In genomic region chr18:519019-519879, GRCh38 we compare ENCODE assay signal across 9 cellular contexts. TPM values are rescaled to one million over a fixed set of nuclear protein-coding genes. Genes with fewer than 3 reads are reported as not detected.
DNase-seq lines count a peak whose midpoint lies in the region; ATAC-seq and TF ChIP-seq lines count a peak whose summit lies in the region.
"Had no signal": no experiment of that assay in that cellular context is flagged by ENCODE, and none has a peak within 500 bp of the region (broad histone marks: within the 10 kb centered on the region; RNA-seq: fewer than 3 reads in every experiment).

No MANE protein-coding gene starts in this region.

- H3K36me3 ChIP-seq in lung (ENCODE audit: control insufficient read depth in 2 of 2, insufficient read depth in 2 of 2, low read length in 2 of 2): no peaks in the 10 kb centered on the region

- H3K9me3 Mint-ChIP-seq in WTC11: peaks cover 26% of the 10 kb centered on the region
- peaks cover 8% of the 10 kb centered on the region for H3K9me3 Mint-ChIP-seq in activated T-helper 2 cell treated with anti-CD3 and anti-CD28 coated beads, Interferon-gamma antibody, Interleukin-2, Interleukin-4, amounts not matched to agents 10 μg/mL and 5 μg/mL and 100 μg/mL, durations not matched to agents 14 hours and 24 hours and 36 hours

- DNase-seq in AG08395 (ENCODE audit: low spot score) (peak; percentile 56), WTC11 (ENCODE audit: low spot score) (no peak), lung (ENCODE audit: low spot score) (peak; percentile 42), NCI-H69 (lab: John Stamatoyannopoulos, UW) (no peak)
- DNase-seq in activated T-helper 2 cell treated with anti-CD3 and anti-CD28 coated beads, Interferon-gamma antibody, Interleukin-2, Interleukin-4, amounts not matched to agents 10 μg/mL and 5 μg/mL and 100 μg/mL, durations not matched to agents 14 hours and 24 hours and 36 hours (ENCODE audit: low spot score): no peak

- H3K4me3 Mint-ChIP-seq in WTC11: no peak overlapping the region
- no peak overlapping the region for H3K4me3 Mint-ChIP-seq in activated T-helper 2 cell treated with anti-CD3 and anti-CD28 coated beads, Interferon-gamma antibody, Interleukin-2, Interleukin-4, amounts not matched to agents 10 μg/mL and 5 μg/mL and 100 μg/mL, durations not matched to agents 14 hours and 24 hours and 36 hours (ENCODE audit: low read depth)
- H3K4me3 Mint-ChIP-seq: activated naive CD8-positive, alpha-beta T cell had no signal

- H3K36me3 Mint-ChIP-seq in WTC11: peaks cover 9% of the 10 kb centered on the region
- H3K36me3 Mint-ChIP-seq in activated T-helper 2 cell treated with anti-CD3 and anti-CD28 coated beads, Interferon-gamma antibody, Interleukin-2, Interleukin-4, amounts not matched to agents 10 μg/mL and 5 μg/mL and 100 μg/mL, durations not matched to agents 14 hours and 24 hours and 36 hours (ENCODE audit: low read depth): no peaks in the 10 kb centered on the region

- CTCF ChIA-PET in WTC11 (lab: Charles Lee): no interaction called here

- peaks cover under 1% of the 10 kb centered on the region; the same call in 1 of the 2 replicates for H3K27me3 Mint-ChIP-seq in WTC11 (ENCODE audit: low read depth)
- H3K27me3 Mint-ChIP-seq in activated T-helper 2 cell treated with anti-CD3 and anti-CD28 coated beads, Interferon-gamma antibody, Interleukin-2, Interleukin-4, amounts not matched to agents 10 μg/mL and 5 μg/mL and 100 μg/mL, durations not matched to agents 14 hours and 24 hours and 36 hours (ENCODE audit: low read depth): no peaks in the 10 kb centered on the region

- H3K9me3 ChIP-seq in lung (ENCODE audit: control insufficient read depth in 2 of 2, insufficient read depth in 1 of 2, low read length in 1 of 2): peaks cover 0 to 3% of the 10 kb centered on the region in 2 donors

- peak; percentile 89 for ATAC-seq in GM19023 (IDR thresholded peaks at IDR 0.05; ENCODE audit: unreplicated experiment)
- ATAC-seq in HG03103 (IDR thresholded peaks at IDR 0.05; ENCODE audit: low read depth, unreplicated experiment): peak; percentile 82
- no peak for ATAC-seq in WTC11
- ATAC-seq in lung (ENCODE audit: insufficient read depth, low FRiP score): peak; percentile 36
- no peak for ATAC-seq in GM19467 (IDR thresholded peaks at IDR 0.05; ENCODE audit: unreplicated experiment)

- H3K27me3 ChIP-seq in lung (ENCODE audit: control insufficient read depth, insufficient read depth): no peaks in the 10 kb centered on the region

- POLR2A ChIA-PET in WTC11 (lab: Charles Lee): no interaction called here

- 28 to 48% methylated on average over 11 of the region's 11 CpGs for WGBS in lung, 2 donors

- H3K27ac Mint-ChIP-seq in WTC11: 0 out of 2 replicates have a peak overlapping the region, but pooled peaks have one; percentile 10
- H3K27ac Mint-ChIP-seq in activated T-helper 2 cell treated with anti-CD3 and anti-CD28 coated beads, Interferon-gamma antibody, Interleukin-2, Interleukin-4, amounts not matched to agents 10 μg/mL and 5 μg/mL and 100 μg/mL, durations not matched to agents 14 hours and 24 hours and 36 hours: no peak overlapping the region

- H3K4me3 ChIP-seq in lung: no peak overlapping the region

- peak overlapping the region in 1 of 2 donors; percentile 51 for H3K27ac ChIP-seq in lung (ENCODE audit: low read depth in 1 of 2, low read length in 1 of 2)

- H3K4me1 Mint-ChIP-seq in WTC11: peaks cover 26% of the 10 kb centered on the region
- peaks cover 5% of the 10 kb centered on the region for H3K4me1 Mint-ChIP-seq in activated T-helper 2 cell treated with anti-CD3 and anti-CD28 coated beads, Interferon-gamma antibody, Interleukin-2, Interleukin-4, amounts not matched to agents 10 μg/mL and 5 μg/mL and 100 μg/mL, durations not matched to agents 14 hours and 24 hours and 36 hours (ENCODE audit: low read depth)

- intact Hi-C loops in activated T-helper 2 cell treated with anti-CD3 and anti-CD28 coated beads, Interferon-gamma antibody, Interleukin-2, Interleukin-4, amounts not matched to agents 10 μg/mL and 5 μg/mL and 100 μg/mL, durations not matched to agents 14 hours and 24 hours and 36 hours (cut with micrococcal nuclease): no loop called here

- H3K4me1 ChIP-seq in lung (ENCODE audit: control insufficient read depth in 2 of 2, insufficient read depth in 2 of 2, low read length in 2 of 2): peaks cover 0 to 4% of the 10 kb centered on the region in 2 donors

- TF ChIP-seq CTCF in WTC11 (IDR thresholded peaks at IDR 0.05) (no peak), lung (IDR thresholded peaks at IDR 0.05; ENCODE audit: control extremely low read depth, extremely low read depth) (no peak)

TF ChIP-seq in WTC11, 78 proteins besides CTCF, POLR2A, EP300 and RAD21:
- TF ChIP-seq ELF4 (CRISPR knock-in tag; IDR thresholded peaks at IDR 0.05; ENCODE audit: low read depth) (no peak), ZNF671 (CRISPR knock-in tag; IDR thresholded peaks at IDR 0.05) (no peak), AFF4 (CRISPR knock-in tag; IDR thresholded peaks at IDR 0.05; ENCODE audit: borderline replicate concordance) (no peak), E2F1 (CRISPR knock-in tag; IDR thresholded peaks at IDR 0.05) (no peak), ZNF219 (CRISPR knock-in tag; IDR thresholded peaks at IDR 0.05; ENCODE audit: borderline replicate concordance) (no peak), IRF2 (CRISPR knock-in tag; IDR thresholded peaks at IDR 0.05; ENCODE audit: borderline replicate concordance, low read depth) (no peak), ZNF263 (CRISPR knock-in tag; IDR thresholded peaks at IDR 0.05; ENCODE audit: low read depth) (no peak), JAZF1 (CRISPR knock-in tag; IDR thresholded peaks at IDR 0.05) (no peak), NR2C2 (CRISPR knock-in tag; IDR thresholded peaks at IDR 0.05) (no peak)

RNA-seq across cellular contexts. Expression of gene COLEC12, which starts 18.7 kb away (rescaled TPM):
- total RNA-seq in WTC11 (2021) (0.39 to 0.55 TPM (median 0.48 TPM) in 3 replicates), lung (100 to 1,000 TPM in 1 of 2 donors, 10 to 100 TPM in 1; 40.2 to 108 TPM)
- polyA plus RNA-seq in lung: 10 to 100 TPM; 10.3 to 16.0 TPM
- total RNA-seq in activated T-helper 2 cell treated with anti-CD3 and anti-CD28 coated beads, Interferon-gamma antibody, Interleukin-2, Interleukin-4, amounts not matched to agents 10 μg/mL and 5 μg/mL and 100 μg/mL, durations not matched to agents 14 hours and 24 hours and 36 hours: not detected in 2 replicates

Comparison
In these comparisons a context has a peak if more than half of its experiments do, and no peak if none do; other contexts are left out.
1. DNase-seq: peak in AG08395 (single experiment) and lung (single experiment); none in WTC11 (single experiment), NCI-H69 (single experiment) and activated T-helper 2 cell treated with anti-CD3 and anti-CD28 coated beads, Interferon-gamma antibody, Interleukin-2, Interleukin-4, amounts not matched to agents 10 μg/mL and 5 μg/mL and 100 μg/mL, durations not matched to agents 14 hours and 24 hours and 36 hours (single experiment).
2. ATAC-seq: peak in GM19023 (single experiment), HG03103 (single experiment) and lung (single experiment); none in WTC11 (single experiment) and GM19467 (single experiment).
3. RNA of gene COLEC12, which starts 18.7 kb away (total RNA-seq): 40.2 to 108 TPM in lung; 0.39 to 0.55 TPM in WTC11 and not detected in activated T-helper 2 cell treated with anti-CD3 and anti-CD28 coated beads, Interferon-gamma antibody, Interleukin-2, Interleukin-4, amounts not matched to agents 10 μg/mL and 5 μg/mL and 100 μg/mL, durations not matched to agents 14 hours and 24 hours and 36 hours; every median in the first group is over 10 times any median in the second.